ENCODE assay signal across 17 cellular contexts in genomic region chr22:35991168-35991567, GRCh38. TPM values are rescaled to one million over a fixed set of nuclear protein-coding genes. Genes with fewer than 3 reads are reported as not detected.
DNase-seq lines count a peak whose midpoint lies in the region; ATAC-seq and TF ChIP-seq lines count a peak whose summit lies in the region.
"Had no signal": no experiment of that assay in that cellular context is flagged by ENCODE, and none has a peak within 500 bp of the region (broad histone marks: within the 10 kb centered on the region; RNA-seq: fewer than 3 reads in every experiment).

No MANE protein-coding gene starts in this region.

- no peaks in the 10 kb centered on the region for H3K36me3 ChIP-seq in lower lobe of right lung

- peaks cover 11% of the 10 kb centered on the region for H3K4me1 ChIP-seq in lower lobe of right lung

- no peak for TF ChIP-seq CTCF in AG10803 (conservative IDR thresholded peaks at IDR 0.05; ENCODE audit: low read length)
- TF ChIP-seq CTCF in coronary artery (IDR thresholded peaks at IDR 0.05): no peak
- no peak for TF ChIP-seq CTCF in lower lobe of right lung (IDR thresholded peaks at IDR 0.05)

- no peak overlapping the region for H3K27ac ChIP-seq in coronary artery
- no peak overlapping the region for H3K27ac ChIP-seq in lower lobe of right lung

- no peaks in the 10 kb centered on the region for H3K27me3 ChIP-seq in lower lobe of right lung (ENCODE audit: low read depth)

- intact Hi-C loops in lower lobe of right lung (cut with DNase I): no loop called here

- H3K9me3 ChIP-seq in lower lobe of right lung: no peaks in the 10 kb centered on the region

- H3K4me3 ChIP-seq in AG10803 (ENCODE audit: low read length) (no peak overlapping the region), coronary artery (no peak overlapping the region), lower lobe of right lung (no peak overlapping the region)

- ATAC-seq in SK-N-SH treated with all-trans-retinoic acid at 6 μM for 48 hours (peak; percentile 55), left lobe of liver (peak; percentile 33), HG03565 (IDR thresholded peaks at IDR 0.05; ENCODE audit: unreplicated experiment) (no peak), lower lobe of right lung (no peak)
- ATAC-seq: HCT116, HepG2 had no signal

- DNase-seq in AG10803 (ENCODE audit: low read depth) (peak; percentile 53), fibroblast of gingiva (ENCODE audit: low read depth) (peak; percentile 55), left lobe of liver (ENCODE audit: low spot score) (no peak), NCI-H524 treated with DMSO at 0.1 percent for 48 hours (lab: John Stamatoyannopoulos, UW) (no peak), coronary artery (ENCODE audit: low spot score) (no peak), lower lobe of right lung (no peak)
- DNase-seq: GDM1, KG1, NCI-H1105 treated with DMSO at 0.1 percent for 48 hours, NCI-H1694, NCI-H2081 treated with DMSO at 0.1 percent for 48 hours, NCI-H748 treated with DMSO at 0.1 percent for 48 hours, SHP77 treated with DMSO at 0.1 percent for 48 hours had no signal

TF ChIP-seq in SK-N-SH treated with all-trans-retinoic acid at 6 μM for 48 hours, 23 proteins besides CTCF, POLR2A, EP300 and RAD21:
- TF ChIP-seq GLIS3 (CRISPR knock-in tag; IDR thresholded peaks at IDR 0.05) (no peak), SNAI2 (CRISPR knock-in tag; IDR thresholded peaks at IDR 0.05) (no peak), ZNF565 (CRISPR knock-in tag; conservative IDR thresholded peaks at IDR 0.05; ENCODE audit: low read depth) (no peak), RARB (CRISPR knock-in tag; IDR thresholded peaks at IDR 0.05) (no peak), CSDC2 (CRISPR knock-in tag; IDR thresholded peaks at IDR 0.05) (no peak), PATZ1 (CRISPR knock-in tag; IDR thresholded peaks at IDR 0.05; ENCODE audit: borderline replicate concordance) (no peak), ZFP30 (CRISPR knock-in tag; IDR thresholded peaks at IDR 0.05) (no peak), PPARA (CRISPR knock-in tag; IDR thresholded peaks at IDR 0.05; ENCODE audit: borderline replicate concordance) (no peak), ARNTL (CRISPR knock-in tag; IDR thresholded peaks at IDR 0.05; ENCODE audit: borderline replicate concordance, low read depth) (no peak), CREB5 (CRISPR knock-in tag; IDR thresholded peaks at IDR 0.05; ENCODE audit: low read depth) (no peak), ESRRG (CRISPR knock-in tag; IDR thresholded peaks at IDR 0.05) (no peak), BACH2 (CRISPR knock-in tag; IDR thresholded peaks at IDR 0.05; ENCODE audit: borderline replicate concordance) (no peak), OSR1 (CRISPR knock-in tag; IDR thresholded peaks at IDR 0.05) (no peak), ZNF8 (CRISPR knock-in tag; IDR thresholded peaks at IDR 0.05) (no peak), TOX (CRISPR knock-in tag; IDR thresholded peaks at IDR 0.05; ENCODE audit: borderline replicate concordance) (no peak)
- TF ChIP-seq, protein P1, sequence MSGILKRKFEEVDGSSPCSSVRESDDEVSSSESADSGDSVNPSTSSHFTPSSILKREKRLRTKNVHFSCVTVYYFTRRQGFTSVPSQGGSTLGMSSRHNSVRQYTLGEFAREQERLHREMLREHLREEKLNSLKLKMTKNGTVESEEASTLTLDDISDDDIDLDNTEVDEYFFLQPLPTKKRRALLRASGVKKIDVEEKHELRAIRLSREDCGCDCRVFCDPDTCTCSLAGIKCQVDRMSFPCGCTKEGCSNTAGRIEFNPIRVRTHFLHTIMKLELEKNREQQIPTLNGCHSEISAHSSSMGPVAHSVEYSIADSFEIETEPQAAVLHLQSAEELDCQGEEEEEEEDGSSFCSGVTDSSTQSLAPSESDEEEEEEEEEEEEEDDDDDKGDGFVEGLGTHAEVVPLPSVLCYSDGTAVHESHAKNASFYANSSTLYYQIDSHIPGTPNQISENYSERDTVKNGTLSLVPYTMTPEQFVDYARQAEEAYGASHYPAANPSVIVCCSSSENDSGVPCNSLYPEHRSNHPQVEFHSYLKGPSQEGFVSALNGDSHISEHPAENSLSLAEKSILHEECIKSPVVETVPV (CRISPR knock-in tag; IDR thresholded peaks at IDR 0.05): no peak
TF ChIP-seq in SK-N-SH treated with all-trans-retinoic acid at 6 μM for 48 hours: peak in this region for 0.

RNA-seq across cellular contexts. Expression of gene RBFOX2, which starts 37.5 kb away (rescaled TPM):
- total RNA-seq in left lobe of liver (25.5 TPM), lower lobe of right lung (50.1 TPM)

Comparison
In these comparisons a context has a peak if more than half of its experiments do, and no peak if none do; other contexts are left out.
1. DNase-seq: peak in AG10803 (single experiment) and fibroblast of gingiva (single experiment); none in left lobe of liver (single experiment), NCI-H524 treated with DMSO at 0.1 percent for 48 hours (single experiment), coronary artery (single experiment) and lower lobe of right lung (single experiment).
2. ATAC-seq: peak in SK-N-SH treated with all-trans-retinoic acid at 6 μM for 48 hours (single experiment) and left lobe of liver (single experiment); none in HG03565 (single experiment) and lower lobe of right lung (0 of 2).